In genomic region chrX:9533611-9534010, GRCh38 we compare ENCODE assay signal across 1 cellular context.
TF ChIP-seq lines count a peak whose summit lies in the region.

No MANE protein-coding gene starts in this region.

TF ChIP-seq in IMR-90, 13 proteins besides CTCF, POLR2A, EP300 and RAD21:
- TF ChIP-seq MAZ (IDR thresholded peaks at IDR 0.05; ENCODE audit: borderline replicate concordance, low read depth, low read length), result no peak
- no peak for TF ChIP-seq RFX5 (IDR thresholded peaks at IDR 0.05; ENCODE audit: low read depth, low read length)
- TF ChIP-seq MXI1 (IDR thresholded peaks at IDR 0.05; ENCODE audit: borderline replicate concordance, low read depth, low read length), result no peak
- no peak for TF ChIP-seq BHLHE40 (IDR thresholded peaks at IDR 0.05; ENCODE audit: low read depth, low read length)
- no peak for TF ChIP-seq FOS (IDR thresholded peaks at IDR 0.05; ENCODE audit: low read depth, low read length)
- no peak for TF ChIP-seq SMC3 (IDR thresholded peaks at IDR 0.05; ENCODE audit: low read depth, low read length)
- no peak for TF ChIP-seq NFE2L2 (IDR thresholded peaks at IDR 0.05; ENCODE audit: low read depth, low read length)
- TF ChIP-seq USF2 (IDR thresholded peaks at IDR 0.05; ENCODE audit: low read depth, low read length), result no peak
- TF ChIP-seq CEBPB (IDR thresholded peaks at IDR 0.05; ENCODE audit: low read depth, low read length), result no peak
